ENCODE assay signal across 24 cellular contexts in the genomic region with DNA sequence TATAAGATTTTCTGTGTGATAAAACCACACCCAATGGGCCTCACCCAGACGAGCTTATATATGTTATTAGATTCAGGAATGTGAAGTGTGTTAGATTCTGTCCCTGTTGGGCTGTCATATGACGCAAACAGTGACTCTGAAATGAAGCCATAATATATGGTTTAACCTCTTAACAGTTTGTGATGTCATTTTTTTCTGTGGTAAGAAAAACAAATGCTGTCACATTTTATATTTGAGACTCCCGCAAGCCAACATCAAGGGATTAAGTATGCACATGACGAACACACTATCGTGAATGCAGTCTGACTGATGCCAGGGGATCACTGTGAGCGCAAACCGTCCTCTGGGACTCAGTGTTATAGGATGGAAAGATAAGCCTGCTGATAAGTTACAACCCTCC.
"Had no signal": no experiment of that assay in that cellular context is flagged by ENCODE, and none has a peak within 500 bp of the region (broad histone marks: within the 10 kb centered on the region; RNA-seq: fewer than 3 reads in every experiment).

No MANE protein-coding gene starts in this region.

- DNase-seq: activated CD4-positive, alpha-beta memory T cell treated with anti-CD3 and anti-CD28 coated beads, Interleukin-2, amount 10 ng/mL, durations not matched to agents 7 days and 5 days; activated CD4-positive, alpha-beta T cell treated with anti-CD3 and anti-CD28 coated beads for 36 hours; activated CD4-positive, alpha-beta T cell treated with anti-CD3 and anti-CD28 coated beads, Interleukin-2, amount 50 U/mL, for 1 hour; activated gamma-delta T cell; activated naive CD4-positive, alpha-beta T cell treated with anti-CD3 and anti-CD28 coated beads for 36 hours; activated T-cell treated with anti-CD3 and anti-CD28 coated beads for 4 hours; activated T-cell treated with anti-CD3 and anti-CD28 coated beads, Interleukin-2, amount 50 U/mL, for 48 hours; brain microvascular endothelial cell; KG1; NCI-H1048; NCI-H1417; NCI-H1930; NCI-H345; NCI-H524; NCI-H748 treated with DMSO at 0.1 percent for 48 hours; RPMI8226; SK-N-SH; T-helper 1 cell had no signal

- H3K4me2 ChIP-seq: SK-N-SH had no signal

- H3K4me3 ChIP-seq: cardiac muscle cell, SJCRH30 had no signal

- ATAC-seq: activated CD4-positive, alpha-beta T cell treated with anti-CD3 and anti-CD28 coated beads for 36 hours; activated T-helper 17 cell treated with anti-CD3 and anti-CD28 coated beads, Interleukin-2, amount 50 U/mL, for 72 hours; Panc1; Right ventricle myocardium inferior had no signal

- H3K36me3 ChIP-seq: brain microvascular endothelial cell, cardiac muscle cell, SJCRH30 had no signal

- H3K27me3 ChIP-seq: SJCRH30 had no signal

- H3K9me3 ChIP-seq: SJCRH30, SK-N-SH had no signal

- H3K27ac ChIP-seq: brain microvascular endothelial cell, cardiac muscle cell, SJCRH30, VCaP had no signal

- H3K4me1 ChIP-seq: SJCRH30 had no signal
